ENCODE assay signal across 19 cellular contexts in the genomic region with DNA sequence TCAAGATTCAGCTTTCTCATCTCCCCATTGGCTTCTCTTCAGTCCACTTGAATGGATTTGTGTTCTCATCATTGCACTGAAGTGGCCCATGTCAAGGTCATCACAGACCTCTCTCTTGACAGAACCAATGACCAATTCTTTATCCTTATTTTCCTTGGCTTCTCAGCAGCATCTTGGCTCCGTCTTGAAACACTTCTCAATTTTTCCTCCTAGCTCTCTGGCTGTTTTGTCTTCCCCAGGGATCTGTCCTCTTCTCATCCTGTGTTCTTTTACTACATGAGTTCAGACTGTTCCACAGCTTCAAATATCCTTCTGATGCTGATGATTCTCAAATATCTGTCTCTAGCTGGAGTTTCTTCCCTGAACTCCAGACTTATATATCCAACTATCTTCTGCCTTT.
DNase-seq lines count a peak whose midpoint lies in the region; ATAC-seq lines count a peak whose summit lies in the region.
"Had no signal": no experiment of that assay in that cellular context is flagged by ENCODE, and none has a peak within 500 bp of the region (broad histone marks: within the 10 kb centered on the region; RNA-seq: fewer than 3 reads in every experiment).

No MANE protein-coding gene starts in this region.

- no peaks in the 10 kb centered on the region for H3K4me1 ChIP-seq in stomach smooth muscle (ENCODE audit: control insufficient read depth, insufficient read depth, low read length)
- H3K4me1 ChIP-seq: HAP-1 had no signal

- no peaks in the 10 kb centered on the region for H3K9me3 ChIP-seq in stomach smooth muscle (ENCODE audit: control insufficient read depth in 2 of 2, low read length in 2 of 2)
- H3K9me3 ChIP-seq: HAP-1 had no signal

- H3K27me3 ChIP-seq in stomach smooth muscle (ENCODE audit: control insufficient read depth in 1 of 2, insufficient read depth in 2 of 2, low read length in 2 of 2) = no peaks in the 10 kb centered on the region

- DNase-seq in Right ventricle myocardium inferior (ENCODE audit: missing footprints) (no peak), cardiac septum (ENCODE audit: low spot score) (no peak), left ventricle myocardium superior (no peak), middle frontal gyrus (ENCODE audit: extremely low spot score, low spot score) (no peak), SKM-1 treated with dmso at 0.1 percent for 144 hours (lab: John Stamatoyannopoulos, UW; ENCODE audit: unreplicated experiment) (no peak)
- DNase-seq: Calu3; CD4-positive, alpha-beta memory T cell; KBM-7; MV-4-11; NCI-H1417 treated with DMSO at 0.1 percent for 48 hours; NCI-H1930; NK-92 treated with Interleukin-12 subunit alpha and Interleukin-12 subunit beta, amount 100 ng/mL, for 24 hours; OCI-M1; RPMI8226 had no signal

- no peak overlapping the region for H3K4me3 ChIP-seq in stomach smooth muscle (ENCODE audit: low read length in 2 of 2)
- H3K4me3 ChIP-seq: HAP-1 had no signal

- peak overlapping the region; percentile 26 for H3K27ac ChIP-seq in stomach smooth muscle (ENCODE audit: low read length)
- H3K27ac ChIP-seq: 22Rv1 had no signal

- ATAC-seq in Right ventricle myocardium inferior = peak; percentile 83
- peak; percentile 86 for ATAC-seq in left ventricle myocardium superior
- no peak for ATAC-seq in HG02938 (IDR thresholded peaks at IDR 0.05; ENCODE audit: unreplicated experiment)
- ATAC-seq in HG02588 (IDR thresholded peaks at IDR 0.05; ENCODE audit: unreplicated experiment) = no peak

- no peak overlapping the region for H3K9ac ChIP-seq in stomach smooth muscle (ENCODE audit: low read length in 2 of 2)

- H3K36me3 ChIP-seq in stomach smooth muscle (ENCODE audit: control insufficient read depth in 2 of 2, insufficient read depth in 2 of 2, low read length in 2 of 2) = peaks cover 0 to 2% of the 10 kb centered on the region in 2 donors
- H3K36me3 ChIP-seq: HAP-1 had no signal

- intact Hi-C loops in Right ventricle myocardium inferior (cut with DNase I) (loop anchor here (5.0 kb wide), 1 partner anchor 78 kb away; the partner anchor contains the start of gene COLGALT2), cardiac septum (cut with DNase I) (no loop called here), left ventricle myocardium superior (cut with micrococcal nuclease) (no loop called here)

Comparison
In these comparisons a context has a peak if more than half of its experiments do, and no peak if none do; other contexts are left out.
1. ATAC-seq: peak in Right ventricle myocardium inferior (single experiment) and left ventricle myocardium superior (single experiment); none in HG02938 (single experiment) and HG02588 (single experiment).